In the genomic region with DNA sequence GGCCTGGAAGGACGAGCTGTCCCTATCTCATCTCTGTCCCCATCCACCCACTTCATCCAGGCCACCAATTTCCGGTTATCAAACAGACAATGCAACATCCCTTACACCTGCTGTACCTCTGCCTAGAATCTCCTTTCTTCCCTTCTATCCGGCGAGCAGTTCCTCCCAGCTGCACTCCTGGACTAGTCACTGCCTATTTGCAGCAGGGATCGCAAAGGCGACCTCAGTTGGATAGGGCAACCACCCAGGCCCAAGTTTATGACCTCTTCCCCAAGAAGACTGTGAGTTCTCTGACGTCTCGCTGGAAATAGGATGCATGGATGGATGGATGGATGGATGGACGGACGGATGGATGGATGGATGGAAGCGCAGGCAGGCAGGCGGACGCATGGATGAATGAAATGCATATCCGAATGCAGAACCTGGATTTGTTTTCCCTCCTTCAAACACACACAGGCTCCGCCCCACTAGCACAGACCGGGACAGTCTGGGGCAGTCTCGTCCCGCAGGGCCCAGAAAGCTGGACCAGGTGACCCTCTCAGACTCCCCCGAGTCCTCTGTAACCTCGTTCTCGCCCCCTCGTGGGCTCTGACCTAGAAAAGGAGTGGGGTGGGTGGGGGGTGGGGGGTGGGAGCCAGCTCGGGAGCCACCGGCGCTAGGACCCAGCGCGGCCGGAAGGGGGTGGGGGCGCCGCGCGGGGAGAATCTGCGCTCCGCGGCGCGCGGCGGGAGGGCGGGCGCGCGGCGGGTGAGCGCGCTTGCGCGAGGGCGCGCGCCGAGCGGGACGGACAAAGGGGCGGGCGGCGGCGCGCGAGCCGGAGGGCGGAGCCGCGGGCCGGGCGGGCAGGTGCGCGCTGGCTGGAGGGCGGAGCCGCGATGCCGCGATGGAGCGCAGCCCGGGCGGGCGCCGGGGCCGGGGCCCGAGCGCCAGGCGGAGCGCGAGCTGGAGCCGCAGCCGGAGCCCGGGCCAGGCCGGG, we compare ENCODE assay signal across 1 cellular context.
A peak's percentile ranks its signal among the peaks of the same experiment; 100 is the strongest.
TF ChIP-seq lines count a peak whose summit lies in the region.

A gene (plus strand): TSS at position 875 of the 976 bp plus-strand sequence. CDS start 24,867 bp downstream, outside the sequence.

TF ChIP-seq in HEK293, 187 proteins besides CTCF, POLR2A, EP300 and RAD21 (continued from another document and continues in another):
- TF ChIP-seq, protein P1, sequence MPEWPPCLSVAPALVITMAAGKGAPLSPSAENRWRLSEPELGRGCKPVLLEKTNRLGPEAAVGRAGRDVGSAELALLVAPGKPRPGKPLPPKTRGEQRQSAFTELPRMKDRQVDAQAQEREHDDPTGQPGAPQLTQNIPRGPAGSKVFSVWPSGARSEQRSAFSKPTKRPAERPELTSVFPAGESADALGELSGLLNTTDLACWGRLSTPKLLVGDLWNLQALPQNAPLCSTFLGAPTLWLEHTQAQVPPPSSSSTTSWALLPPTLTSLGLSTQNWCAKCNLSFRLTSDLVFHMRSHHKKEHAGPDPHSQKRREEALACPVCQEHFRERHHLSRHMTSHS (tag by site-specific recombination; IDR thresholded peaks at IDR 0.05): no peak
- TF ChIP-seq ZNF777 (tag by site-specific recombination; IDR thresholded peaks at IDR 0.05; ENCODE audit: borderline replicate concordance): no peak
- no peak for TF ChIP-seq ZNF426 (tag by site-specific recombination; IDR thresholded peaks at IDR 0.05)
- TF ChIP-seq ZNF843 (tag by site-specific recombination; IDR thresholded peaks at IDR 0.05): no peak
- no peak for TF ChIP-seq ZNF596 (tag by site-specific recombination; IDR thresholded peaks at IDR 0.05)
- TF ChIP-seq ZNF830 (tag by site-specific recombination; IDR thresholded peaks at IDR 0.05; ENCODE audit: low read depth): no peak
- TF ChIP-seq ZNF76 (tag by site-specific recombination; IDR thresholded peaks at IDR 0.05; ENCODE audit: borderline replicate concordance, low read depth): 0 out of 2 replicates have a peak, but pooled peaks have one; percentile 56
- TF ChIP-seq ZNF175 (tag by site-specific recombination; IDR thresholded peaks at IDR 0.05): no peak
- no peak; the same call in 1 of the 2 replicates for TF ChIP-seq ZNF664 (tag by site-specific recombination; IDR thresholded peaks at IDR 0.05)
- TF ChIP-seq ZNF391 (tag by site-specific recombination; IDR thresholded peaks at IDR 0.05; ENCODE audit: borderline replicate concordance, low read depth): peak; percentile 88; the same call in 1 of the 2 replicates
- TF ChIP-seq, protein P2, sequence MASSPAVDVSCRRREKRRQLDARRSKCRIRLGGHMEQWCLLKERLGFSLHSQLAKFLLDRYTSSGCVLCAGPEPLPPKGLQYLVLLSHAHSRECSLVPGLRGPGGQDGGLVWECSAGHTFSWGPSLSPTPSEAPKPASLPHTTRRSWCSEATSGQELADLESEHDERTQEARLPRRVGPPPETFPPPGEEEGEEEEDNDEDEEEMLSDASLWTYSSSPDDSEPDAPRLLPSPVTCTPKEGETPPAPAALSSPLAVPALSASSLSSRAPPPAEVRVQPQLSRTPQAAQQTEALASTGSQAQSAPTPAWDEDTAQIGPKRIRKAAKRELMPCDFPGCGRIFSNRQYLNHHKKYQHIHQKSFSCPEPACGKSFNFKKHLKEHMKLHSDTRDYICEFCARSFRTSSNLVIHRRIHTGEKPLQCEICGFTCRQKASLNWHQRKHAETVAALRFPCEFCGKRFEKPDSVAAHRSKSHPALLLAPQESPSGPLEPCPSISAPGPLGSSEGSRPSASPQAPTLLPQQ (tag by site-specific recombination; IDR thresholded peaks at IDR 0.05): no peak
- peak; percentile 76; the same call in 1 of the 2 replicates for TF ChIP-seq SP7 (tag by site-specific recombination; IDR thresholded peaks at IDR 0.05)
- TF ChIP-seq ZNF558 (tag by site-specific recombination; IDR thresholded peaks at IDR 0.05): no peak
- no peak for TF ChIP-seq ZNF514 (tag by site-specific recombination; IDR thresholded peaks at IDR 0.05)
- TF ChIP-seq ZNF785 (tag by site-specific recombination; IDR thresholded peaks at IDR 0.05): no peak
- TF ChIP-seq MEIS1 (CRISPR knock-in tag; IDR thresholded peaks at IDR 0.05; ENCODE audit: borderline replicate concordance): no peak
- TF ChIP-seq IKZF3 (tag by site-specific recombination; IDR thresholded peaks at IDR 0.05): peak; percentile 53
- TF ChIP-seq, protein P3, sequence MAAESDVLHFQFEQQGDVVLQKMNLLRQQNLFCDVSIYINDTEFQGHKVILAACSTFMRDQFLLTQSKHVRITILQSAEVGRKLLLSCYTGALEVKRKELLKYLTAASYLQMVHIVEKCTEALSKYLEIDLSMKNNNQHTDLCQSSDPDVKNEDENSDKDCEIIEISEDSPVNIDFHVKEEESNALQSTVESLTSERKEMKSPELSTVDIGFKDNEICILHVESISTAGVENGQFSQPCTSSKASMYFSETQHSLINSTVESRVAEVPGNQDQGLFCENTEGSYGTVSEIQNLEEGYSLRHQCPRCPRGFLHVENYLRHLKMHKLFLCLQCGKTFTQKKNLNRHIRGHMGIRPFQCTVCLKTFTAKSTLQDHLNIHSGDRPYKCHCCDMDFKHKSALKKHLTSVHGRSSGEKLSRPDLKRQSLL (tag by site-specific recombination; IDR thresholded peaks at IDR 0.05): no peak; the same call in 1 of the 2 replicates
- no peak for TF ChIP-seq SETDB1 (IDR thresholded peaks at IDR 0.05; ENCODE audit: insufficient read length, low read length)
- TF ChIP-seq, protein P4, sequence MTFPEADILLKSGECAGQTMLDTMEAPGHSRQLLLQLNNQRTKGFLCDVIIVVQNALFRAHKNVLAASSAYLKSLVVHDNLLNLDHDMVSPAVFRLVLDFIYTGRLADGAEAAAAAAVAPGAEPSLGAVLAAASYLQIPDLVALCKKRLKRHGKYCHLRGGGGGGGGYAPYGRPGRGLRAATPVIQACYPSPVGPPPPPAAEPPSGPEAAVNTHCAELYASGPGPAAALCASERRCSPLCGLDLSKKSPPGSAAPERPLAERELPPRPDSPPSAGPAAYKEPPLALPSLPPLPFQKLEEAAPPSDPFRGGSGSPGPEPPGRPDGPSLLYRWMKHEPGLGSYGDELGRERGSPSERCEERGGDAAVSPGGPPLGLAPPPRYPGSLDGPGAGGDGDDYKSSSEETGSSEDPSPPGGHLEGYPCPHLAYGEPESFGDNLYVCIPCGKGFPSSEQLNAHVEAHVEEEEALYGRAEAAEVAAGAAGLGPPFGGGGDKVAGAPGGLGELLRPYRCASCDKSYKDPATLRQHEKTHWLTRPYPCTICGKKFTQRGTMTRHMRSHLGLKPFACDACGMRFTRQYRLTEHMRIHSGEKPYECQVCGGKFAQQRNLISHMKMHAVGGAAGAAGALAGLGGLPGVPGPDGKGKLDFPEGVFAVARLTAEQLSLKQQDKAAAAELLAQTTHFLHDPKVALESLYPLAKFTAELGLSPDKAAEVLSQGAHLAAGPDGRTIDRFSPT (tag by site-specific recombination; IDR thresholded peaks at IDR 0.05): no peak
- no peak for TF ChIP-seq ZNF157 (tag by site-specific recombination; IDR thresholded peaks at IDR 0.05)
- TF ChIP-seq GLIS1 (tag by site-specific recombination; IDR thresholded peaks at IDR 0.05): no peak
- TF ChIP-seq, protein P5, sequence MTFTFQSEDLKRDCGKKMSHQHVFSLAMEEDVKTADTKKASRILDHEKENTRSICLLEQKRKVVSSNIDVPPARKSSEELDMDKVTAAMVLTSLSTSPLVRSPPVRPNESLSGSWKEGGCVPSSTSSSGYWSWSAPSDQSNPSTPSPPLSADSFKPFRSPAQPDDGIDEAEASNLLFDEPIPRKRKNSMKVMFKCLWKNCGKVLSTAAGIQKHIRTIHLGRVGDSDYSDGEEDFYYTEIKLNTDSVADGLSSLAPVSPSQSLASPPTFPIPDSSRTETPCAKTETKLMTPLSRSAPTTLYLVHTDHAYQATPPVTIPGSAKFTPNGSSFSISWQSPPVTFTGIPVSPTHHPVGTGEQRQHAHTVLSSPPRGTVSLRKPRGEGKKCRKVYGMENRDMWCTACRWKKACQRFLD (tag by site-specific recombination; IDR thresholded peaks at IDR 0.05): no peak
- TF ChIP-seq ZNF16 (tag by site-specific recombination; IDR thresholded peaks at IDR 0.05; ENCODE audit: low read depth): no peak
- TF ChIP-seq, protein P6, sequence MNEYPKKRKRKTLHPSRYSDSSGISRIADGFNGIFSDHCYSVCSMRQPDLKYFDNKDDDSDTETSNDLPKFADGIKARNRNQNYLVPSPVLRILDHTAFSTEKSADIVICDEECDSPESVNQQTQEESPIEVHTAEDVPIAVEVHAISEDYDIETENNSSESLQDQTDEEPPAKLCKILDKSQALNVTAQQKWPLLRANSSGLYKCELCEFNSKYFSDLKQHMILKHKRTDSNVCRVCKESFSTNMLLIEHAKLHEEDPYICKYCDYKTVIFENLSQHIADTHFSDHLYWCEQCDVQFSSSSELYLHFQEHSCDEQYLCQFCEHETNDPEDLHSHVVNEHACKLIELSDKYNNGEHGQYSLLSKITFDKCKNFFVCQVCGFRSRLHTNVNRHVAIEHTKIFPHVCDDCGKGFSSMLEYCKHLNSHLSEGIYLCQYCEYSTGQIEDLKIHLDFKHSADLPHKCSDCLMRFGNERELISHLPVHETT (tag by site-specific recombination; IDR thresholded peaks at IDR 0.05): peak; percentile 83; the same call in 1 of the 2 replicates
- TF ChIP-seq ZNF621 (tag by site-specific recombination; IDR thresholded peaks at IDR 0.05): no peak
- TF ChIP-seq, protein P7, sequence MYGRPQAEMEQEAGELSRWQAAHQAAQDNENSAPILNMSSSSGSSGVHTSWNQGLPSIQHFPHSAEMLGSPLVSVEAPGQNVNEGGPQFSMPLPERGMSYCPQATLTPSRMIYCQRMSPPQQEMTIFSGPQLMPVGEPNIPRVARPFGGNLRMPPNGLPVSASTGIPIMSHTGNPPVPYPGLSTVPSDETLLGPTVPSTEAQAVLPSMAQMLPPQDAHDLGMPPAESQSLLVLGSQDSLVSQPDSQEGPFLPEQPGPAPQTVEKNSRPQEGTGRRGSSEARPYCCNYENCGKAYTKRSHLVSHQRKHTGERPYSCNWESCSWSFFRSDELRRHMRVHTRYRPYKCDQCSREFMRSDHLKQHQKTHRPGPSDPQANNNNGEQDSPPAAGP (tag by site-specific recombination; IDR thresholded peaks at IDR 0.05): peak; percentile 86
- no peak for TF ChIP-seq ZNF133 (tag by site-specific recombination; IDR thresholded peaks at IDR 0.05)
- TF ChIP-seq ZNF184 (tag by site-specific recombination; IDR thresholded peaks at IDR 0.05): no peak
- TF ChIP-seq KLF1 (tag by site-specific recombination; IDR thresholded peaks at IDR 0.05): peak; percentile 46
- peak; percentile 41; the same call in 1 of the 2 replicates for TF ChIP-seq MZF1 (tag by site-specific recombination; IDR thresholded peaks at IDR 0.05; ENCODE audit: borderline replicate concordance)
- TF ChIP-seq REPIN1 (tag by site-specific recombination; IDR thresholded peaks at IDR 0.05; ENCODE audit: low read depth): peak; percentile 69; the same call in 1 of the 2 replicates
- peak; percentile 90 for TF ChIP-seq ZBTB20 (tag by site-specific recombination; IDR thresholded peaks at IDR 0.05)
- peak; percentile 79; the same call in 1 of the 2 replicates for TF ChIP-seq GLI4 (tag by site-specific recombination; IDR thresholded peaks at IDR 0.05)
- peak; percentile 77 for TF ChIP-seq ZNF629 (tag by site-specific recombination; IDR thresholded peaks at IDR 0.05)
- TF ChIP-seq, protein P8, sequence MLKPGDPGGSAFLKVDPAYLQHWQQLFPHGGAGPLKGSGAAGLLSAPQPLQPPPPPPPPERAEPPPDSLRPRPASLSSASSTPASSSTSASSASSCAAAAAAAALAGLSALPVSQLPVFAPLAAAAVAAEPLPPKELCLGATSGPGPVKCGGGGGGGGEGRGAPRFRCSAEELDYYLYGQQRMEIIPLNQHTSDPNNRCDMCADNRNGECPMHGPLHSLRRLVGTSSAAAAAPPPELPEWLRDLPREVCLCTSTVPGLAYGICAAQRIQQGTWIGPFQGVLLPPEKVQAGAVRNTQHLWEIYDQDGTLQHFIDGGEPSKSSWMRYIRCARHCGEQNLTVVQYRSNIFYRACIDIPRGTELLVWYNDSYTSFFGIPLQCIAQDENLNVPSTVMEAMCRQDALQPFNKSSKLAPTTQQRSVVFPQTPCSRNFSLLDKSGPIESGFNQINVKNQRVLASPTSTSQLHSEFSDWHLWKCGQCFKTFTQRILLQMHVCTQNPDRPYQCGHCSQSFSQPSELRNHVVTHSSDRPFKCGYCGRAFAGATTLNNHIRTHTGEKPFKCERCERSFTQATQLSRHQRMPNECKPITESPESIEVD (tag by site-specific recombination; IDR thresholded peaks at IDR 0.05): no peak
- TF ChIP-seq, protein P9, sequence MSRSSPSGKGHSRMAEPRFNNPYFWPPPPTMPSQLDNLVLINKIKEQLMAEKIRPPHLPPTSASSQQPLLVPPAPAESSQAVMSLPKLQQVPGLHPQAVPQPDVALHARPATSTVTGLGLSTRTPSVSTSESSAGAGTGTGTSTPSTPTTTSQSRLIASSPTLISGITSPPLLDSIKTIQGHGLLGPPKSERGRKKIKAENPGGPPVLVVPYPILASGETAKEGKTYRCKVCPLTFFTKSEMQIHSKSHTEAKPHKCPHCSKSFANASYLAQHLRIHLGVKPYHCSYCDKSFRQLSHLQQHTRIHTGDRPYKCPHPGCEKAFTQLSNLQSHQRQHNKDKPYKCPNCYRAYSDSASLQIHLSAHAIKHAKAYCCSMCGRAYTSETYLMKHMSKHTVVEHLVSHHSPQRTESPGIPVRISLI (tag by site-specific recombination; IDR thresholded peaks at IDR 0.05): no peak
- TF ChIP-seq MYNN (tag by site-specific recombination; IDR thresholded peaks at IDR 0.05; ENCODE audit: borderline replicate concordance): no peak
- TF ChIP-seq, protein P10, sequence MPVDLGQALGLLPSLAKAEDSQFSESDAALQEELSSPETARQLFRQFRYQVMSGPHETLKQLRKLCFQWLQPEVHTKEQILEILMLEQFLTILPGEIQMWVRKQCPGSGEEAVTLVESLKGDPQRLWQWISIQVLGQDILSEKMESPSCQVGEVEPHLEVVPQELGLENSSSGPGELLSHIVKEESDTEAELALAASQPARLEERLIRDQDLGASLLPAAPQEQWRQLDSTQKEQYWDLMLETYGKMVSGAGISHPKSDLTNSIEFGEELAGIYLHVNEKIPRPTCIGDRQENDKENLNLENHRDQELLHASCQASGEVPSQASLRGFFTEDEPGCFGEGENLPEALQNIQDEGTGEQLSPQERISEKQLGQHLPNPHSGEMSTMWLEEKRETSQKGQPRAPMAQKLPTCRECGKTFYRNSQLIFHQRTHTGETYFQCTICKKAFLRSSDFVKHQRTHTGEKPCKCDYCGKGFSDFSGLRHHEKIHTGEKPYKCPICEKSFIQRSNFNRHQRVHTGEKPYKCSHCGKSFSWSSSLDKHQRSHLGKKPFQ (tag by site-specific recombination; IDR thresholded peaks at IDR 0.05): no peak
- TF ChIP-seq ZNF626 (tag by site-specific recombination; IDR thresholded peaks at IDR 0.05): no peak
- no peak for TF ChIP-seq ZNF274 (IDR thresholded peaks at IDR 0.05; ENCODE audit: low read length)
- TF ChIP-seq ZNF274 (tag by site-specific recombination; IDR thresholded peaks at IDR 0.05; ENCODE audit: borderline replicate concordance): no peak
- TF ChIP-seq ZIC2 (tag by site-specific recombination; IDR thresholded peaks at IDR 0.05): no peak; the same call in 1 of the 2 replicates
- TF ChIP-seq, protein P11, sequence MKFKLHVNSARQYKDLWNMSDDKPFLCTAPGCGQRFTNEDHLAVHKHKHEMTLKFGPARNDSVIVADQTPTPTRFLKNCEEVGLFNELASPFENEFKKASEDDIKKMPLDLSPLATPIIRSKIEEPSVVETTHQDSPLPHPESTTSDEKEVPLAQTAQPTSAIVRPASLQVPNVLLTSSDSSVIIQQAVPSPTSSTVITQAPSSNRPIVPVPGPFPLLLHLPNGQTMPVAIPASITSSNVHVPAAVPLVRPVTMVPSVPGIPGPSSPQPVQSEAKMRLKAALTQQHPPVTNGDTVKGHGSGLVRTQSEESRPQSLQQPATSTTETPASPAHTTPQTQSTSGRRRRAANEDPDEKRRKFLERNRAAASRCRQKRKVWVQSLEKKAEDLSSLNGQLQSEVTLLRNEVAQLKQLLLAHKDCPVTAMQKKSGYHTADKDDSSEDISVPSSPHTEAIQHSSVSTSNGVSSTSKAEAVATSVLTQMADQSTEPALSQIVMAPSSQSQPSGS (tag by site-specific recombination; IDR thresholded peaks at IDR 0.05; ENCODE audit: low read depth): no peak
- no peak for TF ChIP-seq OSR2 (tag by site-specific recombination; IDR thresholded peaks at IDR 0.05)
